In genomic region chr12:45050751-45051489, GRCh38 we compare ENCODE assay signal across 9 cellular contexts. TPM values are rescaled to one million over a fixed set of nuclear protein-coding genes. Genes with fewer than 3 reads are reported as not detected.
DNase-seq lines count a peak whose midpoint lies in the region; ATAC-seq and TF ChIP-seq lines count a peak whose summit lies in the region.
"Had no signal": no experiment of that assay in that cellular context is flagged by ENCODE, and none has a peak within 500 bp of the region (broad histone marks: within the 10 kb centered on the region; RNA-seq: fewer than 3 reads in every experiment).

DBX2 (minus strand) TSS chr12:45051099; CDS start chr12:45050927, 172 bp downstream.

- in situ Hi-C loops in G401 (cut with HindIII; ENCODE audit: low sequenced_read_pairs): no loop called here

- no peaks in the 10 kb centered on the region for H3K36me3 ChIP-seq in uterus

- no peaks in the 10 kb centered on the region for H3K27me3 ChIP-seq in uterus

- H3K9me3 ChIP-seq in uterus: no peaks in the 10 kb centered on the region

- intact Hi-C loops in Right ventricle myocardium inferior (cut with DNase I) (no loop called here), cardiac septum (cut with DNase I) (no loop called here), uterus (cut with DNase I; ENCODE audit: low total_unique reads) (no loop called here)

- TF ChIP-seq CTCF in coronary artery (IDR thresholded peaks at IDR 0.05) (no peak), uterus (IDR thresholded peaks at IDR 0.05) (no peak)

- ATAC-seq in Right ventricle myocardium inferior (peak; percentile 42), GM18505 (IDR thresholded peaks at IDR 0.05; ENCODE audit: unreplicated experiment) (no peak)

- H3K4me3 ChIP-seq in coronary artery: peak within 1 kb of the TSS; percentile 69
- H3K4me3 ChIP-seq in uterus: peak within 1 kb of the TSS; percentile 9 to 11

- no peaks in the 10 kb centered on the region for H3K4me1 ChIP-seq in uterus

- H3K27ac ChIP-seq in coronary artery: peak within 1 kb of the TSS in 1 of 2 donors; percentile 56
- H3K27ac ChIP-seq in uterus: no peak within 1 kb of the TSS

- TF ChIP-seq POLR2A in uterus (IDR thresholded peaks at IDR 0.05) (no peak), GM18505 (IDR thresholded peaks at IDR 0.05; ENCODE audit: borderline replicate concordance, extremely low read depth, insufficient read depth, insufficient read length) (no peak)

- DNase-seq in Right ventricle myocardium inferior (ENCODE audit: missing footprints) (no peak), cardiac septum (ENCODE audit: low spot score) (no peak), coronary artery (ENCODE audit: low spot score) (no peak), medulla oblongata (ENCODE audit: extremely low spot score) (peak; percentile 60), uterus (no peak), G401 (ENCODE audit: low spot score) (no peak)
- no peak for DNase-seq in stimulated activated naive CD4-positive, alpha-beta T cell treated with Interleukin-2 at 50 U/mL for 16 hours (lab: John Stamatoyannopoulos, UW)
- DNase-seq: DMS153 had no signal

RNA-seq across cellular contexts. Expression of gene DBX2, which starts in this region (rescaled TPM):
- total RNA-seq in Right ventricle myocardium inferior (0.24 TPM), cardiac septum (0.19 TPM), uterus (under 1 TPM in 1 of 4 donors, not detected in 3; 0.35 TPM)
- total RNA-seq in G401 (2014; rRNA removed; shearing (Covaris generic)): not detected in 2 replicates

Comparison
In these comparisons a context has a peak if more than half of its experiments do, and no peak if none do; other contexts are left out.
1. Peak in ATAC-seq in Right ventricle myocardium inferior; RNA of the gene not detected or under 1 TPM.